ENCODE assay signal across 24 cellular contexts in genomic region chr16:83285921-83286320, GRCh38.
"Had no signal": no experiment of that assay in that cellular context is flagged by ENCODE, and none has a peak within 500 bp of the region (broad histone marks: within the 10 kb centered on the region; RNA-seq: fewer than 3 reads in every experiment).

No MANE protein-coding gene starts in this region.

- H3K4me1 ChIP-seq: neural progenitor cell, parathyroid adenoma, psoas muscle, right lobe of liver, sigmoid colon, stomach, suprapubic skin, testis, tibial artery, transverse colon, upper lobe of right lung, uterus had no signal

- H2AFZ ChIP-seq: neural progenitor cell, parathyroid adenoma had no signal

- DNase-seq: natural killer cell; occipital lobe; ovary; posterior cingulate gyrus; psoas muscle; right cardiac atrium; right lobe of liver; sigmoid colon; small intestine; stimulated activated CD4-positive, alpha-beta T cell treated with anti-CD3 and anti-CD28 coated beads, Interleukin-15, amount 100 ng/mL, for 24 hours; stimulated activated CD4-positive, alpha-beta T cell treated with anti-CD3 and anti-CD28 coated beads, Interleukin-2, amount 100 ng/mL, for 24 hours; stimulated activated CD4-positive, alpha-beta T cell treated with anti-CD3 and anti-CD28 coated beads, Interleukin-2, amount 100 ng/mL, for 48 hours; stimulated activated CD4-positive, alpha-beta T cell treated with anti-CD3 and anti-CD28 coated beads, Interleukin-4, amount 100 ng/mL, for 24 hours; stimulated activated naive B cell treated with anti-CD40 and anti-IgM and Interleukin-4, amounts not matched to agents 10 μg/mL and 1 μg/mL and 100 μg/mL, for 72 hours; stimulated activated naive CD4-positive, alpha-beta T cell treated with Interleukin-2 at 50 U/mL for 16 hours; stomach; testis; tibial artery; transverse colon; upper lobe of right lung; uterus had no signal

- H3K9me3 ChIP-seq: ovary, psoas muscle, right lobe of liver, sigmoid colon, stomach, suprapubic skin, testis, tibial artery, transverse colon, upper lobe of right lung, uterus had no signal

- H3K79me2 ChIP-seq: parathyroid adenoma had no signal

- H3K4me3 ChIP-seq: neural progenitor cell, ovary, psoas muscle, right lobe of liver, sigmoid colon, stomach, suprapubic skin, testis, tibial artery, transverse colon, upper lobe of right lung, uterus had no signal

- H3K36me3 ChIP-seq: neural progenitor cell, ovary, right lobe of liver, sigmoid colon, stomach, suprapubic skin, tibial artery, transverse colon, upper lobe of right lung, uterus had no signal

- H3K4me2 ChIP-seq: neural progenitor cell had no signal

- H3K27me3 ChIP-seq: neural progenitor cell, ovary, right lobe of liver, sigmoid colon, stomach, suprapubic skin, testis, tibial artery, transverse colon, upper lobe of right lung, uterus had no signal

- H3K27ac ChIP-seq: neural progenitor cell, ovary, parathyroid adenoma, psoas muscle, right lobe of liver, sigmoid colon, stomach, suprapubic skin, testis, tibial artery, transverse colon, upper lobe of right lung, uterus had no signal

- FAIRE-seq: small intestine had no signal

- H3K9ac ChIP-seq: neural progenitor cell, parathyroid adenoma had no signal
